6 cellular contexts compared by ENCODE assay signal in genomic region chr6:32973934-32974333, GRCh38. TPM values are rescaled to one million over a fixed set of nuclear protein-coding genes. Genes with fewer than 3 reads are reported as not detected.
DNase-seq lines count a peak whose midpoint lies in the region; ATAC-seq lines count a peak whose summit lies in the region.

No MANE protein-coding gene starts in this region.

- DNase-seq in stimulated activated CD4-positive, alpha-beta T cell treated with anti-CD3 and anti-CD28 coated beads, Interleukin-15, amount 100 ng/mL, for 24 hours = peak; percentile 51
- no peak for DNase-seq in stimulated activated CD4-positive, alpha-beta T cell treated with anti-CD3 and anti-CD28 coated beads, Interleukin-2, amount 100 ng/mL, for 24 hours
- DNase-seq in adipocyte (ENCODE audit: low read depth) = peak; percentile 80
- DNase-seq in mesenteric fat pad (ENCODE audit: low spot score) = no peak

- peaks cover 36% of the 10 kb centered on the region for H3K4me1 ChIP-seq in adipocyte (ENCODE audit: control insufficient read depth, insufficient read depth, low read length)
- H3K4me1 ChIP-seq in mononuclear cell (ENCODE audit: insufficient read depth, low read length) = peaks cover 59% of the 10 kb centered on the region

- no peak for ATAC-seq in HG02884 (IDR thresholded peaks at IDR 0.05; ENCODE audit: unreplicated experiment)

- H3K36me3 ChIP-seq in adipocyte (ENCODE audit: control insufficient read depth, insufficient read depth, low read length, severe bottlenecking) = peaks cover 64% of the 10 kb centered on the region

- H3K9ac ChIP-seq in adipocyte (ENCODE audit: low read length) = peak overlapping the region; percentile 98

- H3K4me3 ChIP-seq in adipocyte (ENCODE audit: low read length) (peak overlapping the region; percentile 98), mononuclear cell (ENCODE audit: low read length) (peak overlapping the region; percentile 99)

- H3K27me3 ChIP-seq in adipocyte (replicated peaks; ENCODE audit: control insufficient read depth, insufficient read depth, low read length) (no peaks in the 10 kb centered on the region), mononuclear cell (ENCODE audit: insufficient read depth, low read length) (no peaks in the 10 kb centered on the region)

- H3K9me3 ChIP-seq in adipocyte (ENCODE audit: control insufficient read depth, low read length) = no peaks in the 10 kb centered on the region
- H3K9me3 ChIP-seq in mononuclear cell (ENCODE audit: low read depth, low read length) = no peaks in the 10 kb centered on the region

RNA-seq across cellular contexts. Expression of gene BRD2, which starts 5.5 kb away (rescaled TPM):
- total RNA-seq in mononuclear cell = 193 TPM
- 132 TPM for total RNA-seq in mesenteric fat pad

RNA-seq across cellular contexts. Expression of gene HLA-DMA, which starts 21.0 kb away (rescaled TPM):
- total RNA-seq in mononuclear cell = 89.0 TPM
- 42.9 TPM for total RNA-seq in mesenteric fat pad

RNA-seq across cellular contexts. Expression of gene HLA-DMB, which starts 33.1 kb away (rescaled TPM):
- 67.8 TPM for total RNA-seq in mononuclear cell
- 12.3 TPM for total RNA-seq in mesenteric fat pad

RNA-seq across cellular contexts. Expression of gene HLA-DOA, which starts 35.5 kb away (rescaled TPM):
- total RNA-seq in mononuclear cell = 16.2 TPM
- total RNA-seq in mesenteric fat pad = 5.0 TPM

Comparison
In these comparisons a context has a peak if more than half of its experiments do, and no peak if none do; other contexts are left out.
1. DNase-seq: peak in stimulated activated CD4-positive, alpha-beta T cell treated with anti-CD3 and anti-CD28 coated beads, Interleukin-15, amount 100 ng/mL, for 24 hours (single experiment) and adipocyte (single experiment); none in stimulated activated CD4-positive, alpha-beta T cell treated with anti-CD3 and anti-CD28 coated beads, Interleukin-2, amount 100 ng/mL, for 24 hours (0 of 2) and mesenteric fat pad (single experiment).